Comparison of ENCODE assay signal across 17 cellular contexts in the genomic region with DNA sequence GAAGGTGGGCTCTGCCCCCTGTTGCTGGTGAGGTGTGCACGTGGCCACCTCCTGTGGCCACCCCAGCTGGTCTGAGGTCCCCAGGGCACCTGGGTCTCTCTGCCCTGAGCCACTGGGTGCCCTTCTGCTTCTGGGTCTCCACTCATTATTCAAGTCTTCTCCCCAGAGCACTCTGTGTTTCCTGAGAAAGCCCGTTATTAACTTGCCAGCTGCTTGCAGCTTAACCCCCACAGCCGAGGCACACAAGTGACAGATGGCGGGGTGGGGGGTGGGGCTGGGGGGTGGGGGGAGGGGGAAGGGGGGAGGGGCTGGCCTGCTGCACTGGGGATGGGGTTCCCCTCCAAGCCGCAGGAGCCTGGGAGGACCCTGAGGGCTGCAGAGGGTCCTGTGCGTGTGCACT.
"Had no signal": no experiment of that assay in that cellular context is flagged by ENCODE, and none has a peak within 500 bp of the region (broad histone marks: within the 10 kb centered on the region; RNA-seq: fewer than 3 reads in every experiment).

No MANE protein-coding gene starts in this region.

- H3K9me3 ChIP-seq: left lung, thyroid gland had no signal

- H3K27ac ChIP-seq: brain microvascular endothelial cell, foreskin keratinocyte, left lung, thyroid gland had no signal

- H3K36me3 ChIP-seq: brain microvascular endothelial cell, thyroid gland had no signal

- H3K27me3 ChIP-seq: brain microvascular endothelial cell, dorsolateral prefrontal cortex, foreskin keratinocyte, left lung, thyroid gland had no signal

- DNase-seq: activated CD4-positive, alpha-beta T cell treated with anti-CD3 and anti-CD28 coated beads, Interleukin-2, amount 10 ng/mL, durations not matched to agents 24 days and 14 days; activated CD8-positive, alpha-beta T cell treated with anti-CD3 and anti-CD28 coated beads for 36 hours; activated naive CD4-positive, alpha-beta T cell treated with anti-CD3 and anti-CD28 coated beads for 36 hours; activated naive CD8-positive, alpha-beta T cell treated with anti-CD3 and anti-CD28 coated beads, Interleukin-2, amount 50 U/mL, for 24 hours; activated T-cell treated with anti-CD3 and anti-CD28 coated beads, Interleukin-2, amount 50 U/mL, for 1 hour; anterior cingulate cortex; brain microvascular endothelial cell; central memory CD4-positive, alpha-beta T cell; dorsolateral prefrontal cortex; endodermal cell; foreskin keratinocyte; hypothalamus; left lung; occipital lobe; stimulated activated naive CD4-positive, alpha-beta T cell; T1000; thyroid gland had no signal

- H3K4me1 ChIP-seq: foreskin keratinocyte, left lung, thyroid gland had no signal

- H3K4me3 ChIP-seq: dorsolateral prefrontal cortex, left lung, thyroid gland had no signal
